In the genomic region with DNA sequence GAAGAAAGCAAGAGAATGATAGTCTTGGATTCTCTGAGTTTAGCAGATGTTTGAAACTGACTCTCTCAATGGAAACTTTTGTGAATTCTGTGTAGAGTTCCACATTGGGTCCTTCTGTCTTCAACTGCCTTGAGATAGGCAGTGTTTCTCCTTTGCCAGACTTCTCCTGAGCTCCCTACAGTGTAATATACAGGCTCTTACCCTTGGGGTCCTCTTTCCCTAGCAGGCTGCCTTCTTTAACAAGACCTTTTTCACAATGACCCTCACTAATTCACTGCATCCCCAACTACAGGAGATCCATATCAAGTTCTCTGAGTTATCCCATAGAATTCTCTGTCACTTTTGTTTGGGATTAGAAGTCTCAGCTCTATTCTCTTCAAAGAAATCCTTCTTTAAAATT, we compare ENCODE assay signal across 3 cellular contexts.
TF ChIP-seq lines count a peak whose summit lies in the region.

No MANE protein-coding gene starts in this region.

TF ChIP-seq in GM23338, 12 proteins besides CTCF, POLR2A, EP300 and RAD21:
- TF ChIP-seq EZH2phosphoT487 (IDR thresholded peaks at IDR 0.05; ENCODE audit: unreplicated experiment) = no peak
- TF ChIP-seq, protein P1, sequence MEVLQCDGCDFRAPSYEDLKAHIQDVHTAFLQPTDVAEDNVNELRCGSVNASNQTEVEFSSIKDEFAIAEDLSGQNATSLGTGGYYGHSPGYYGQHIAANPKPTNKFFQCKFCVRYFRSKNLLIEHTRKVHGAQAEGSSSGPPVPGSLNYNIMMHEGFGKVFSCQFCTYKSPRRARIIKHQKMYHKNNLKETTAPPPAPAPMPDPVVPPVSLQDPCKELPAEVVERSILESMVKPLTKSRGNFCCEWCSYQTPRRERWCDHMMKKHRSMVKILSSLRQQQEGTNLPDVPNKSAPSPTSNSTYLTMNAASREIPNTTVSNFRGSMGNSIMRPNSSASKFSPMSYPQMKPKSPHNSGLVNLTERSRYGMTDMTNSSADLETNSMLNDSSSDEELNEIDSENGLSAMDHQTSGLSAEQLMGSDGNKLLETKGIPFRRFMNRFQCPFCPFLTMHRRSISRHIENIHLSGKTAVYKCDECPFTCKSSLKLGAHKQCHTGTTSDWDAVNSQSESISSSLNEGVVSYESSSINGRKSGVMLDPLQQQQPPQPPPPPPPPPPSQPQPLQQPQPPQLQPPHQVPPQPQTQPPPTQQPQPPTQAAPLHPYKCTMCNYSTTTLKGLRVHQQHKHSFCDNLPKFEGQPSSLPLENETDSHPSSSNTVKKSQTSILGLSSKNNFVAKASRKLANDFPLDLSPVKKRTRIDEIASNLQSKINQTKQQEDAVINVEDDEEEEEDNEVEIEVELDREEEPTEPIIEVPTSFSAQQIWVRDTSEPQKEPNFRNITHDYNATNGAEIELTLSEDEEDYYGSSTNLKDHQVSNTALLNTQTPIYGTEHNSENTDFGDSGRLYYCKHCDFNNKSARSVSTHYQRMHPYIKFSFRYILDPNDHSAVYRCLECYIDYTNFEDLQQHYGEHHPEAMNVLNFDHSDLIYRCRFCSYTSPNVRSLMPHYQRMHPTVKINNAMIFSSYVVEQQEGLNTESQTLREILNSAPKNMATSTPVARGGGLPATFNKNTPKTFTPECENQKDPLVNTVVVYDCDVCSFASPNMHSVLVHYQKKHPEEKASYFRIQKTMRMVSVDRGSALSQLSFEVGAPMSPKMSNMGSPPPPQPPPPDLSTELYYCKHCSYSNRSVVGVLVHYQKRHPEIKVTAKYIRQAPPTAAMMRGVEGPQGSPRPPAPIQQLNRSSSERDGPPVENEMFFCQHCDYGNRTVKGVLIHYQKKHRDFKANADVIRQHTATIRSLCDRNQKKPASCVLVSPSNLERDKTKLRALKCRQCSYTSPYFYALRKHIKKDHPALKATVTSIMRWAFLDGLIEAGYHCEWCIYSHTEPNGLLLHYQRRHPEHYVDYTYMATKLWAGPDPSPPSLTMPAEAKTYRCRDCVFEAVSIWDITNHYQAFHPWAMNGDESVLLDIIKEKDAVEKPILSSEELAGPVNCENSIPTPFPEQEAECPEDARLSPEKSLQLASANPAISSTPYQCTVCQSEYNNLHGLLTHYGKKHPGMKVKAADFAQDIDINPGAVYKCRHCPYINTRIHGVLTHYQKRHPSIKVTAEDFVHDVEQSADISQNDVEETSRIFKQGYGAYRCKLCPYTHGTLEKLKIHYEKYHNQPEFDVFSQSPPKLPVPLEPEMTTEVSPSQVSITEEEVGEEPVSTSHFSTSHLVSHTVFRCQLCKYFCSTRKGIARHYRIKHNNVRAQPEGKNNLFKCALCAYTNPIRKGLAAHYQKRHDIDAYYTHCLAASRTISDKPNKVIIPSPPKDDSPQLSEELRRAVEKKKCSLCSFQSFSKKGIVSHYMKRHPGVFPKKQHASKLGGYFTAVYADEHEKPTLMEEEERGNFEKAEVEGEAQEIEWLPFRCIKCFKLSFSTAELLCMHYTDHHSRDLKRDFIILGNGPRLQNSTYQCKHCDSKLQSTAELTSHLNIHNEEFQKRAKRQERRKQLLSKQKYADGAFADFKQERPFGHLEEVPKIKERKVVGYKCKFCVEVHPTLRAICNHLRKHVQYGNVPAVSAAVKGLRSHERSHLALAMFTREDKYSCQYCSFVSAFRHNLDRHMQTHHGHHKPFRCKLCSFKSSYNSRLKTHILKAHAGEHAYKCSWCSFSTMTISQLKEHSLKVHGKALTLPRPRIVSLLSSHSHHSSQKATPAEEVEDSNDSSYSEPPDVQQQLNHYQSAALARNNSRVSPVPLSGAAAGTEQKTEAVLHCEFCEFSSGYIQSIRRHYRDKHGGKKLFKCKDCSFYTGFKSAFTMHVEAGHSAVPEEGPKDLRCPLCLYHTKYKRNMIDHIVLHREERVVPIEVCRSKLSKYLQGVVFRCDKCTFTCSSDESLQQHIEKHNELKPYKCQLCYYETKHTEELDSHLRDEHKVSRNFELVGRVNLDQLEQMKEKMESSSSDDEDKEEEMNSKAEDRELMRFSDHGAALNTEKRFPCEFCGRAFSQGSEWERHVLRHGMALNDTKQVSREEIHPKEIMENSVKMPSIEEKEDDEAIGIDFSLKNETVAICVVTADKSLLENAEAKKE (CRISPR knock-in tag; IDR thresholded peaks at IDR 0.05) = 0 out of 2 replicates have a peak, but pooled peaks have one; percentile 13

TF ChIP-seq in WTC11, 78 proteins besides CTCF, POLR2A, EP300 and RAD21:
- TF ChIP-seq, protein P2, sequence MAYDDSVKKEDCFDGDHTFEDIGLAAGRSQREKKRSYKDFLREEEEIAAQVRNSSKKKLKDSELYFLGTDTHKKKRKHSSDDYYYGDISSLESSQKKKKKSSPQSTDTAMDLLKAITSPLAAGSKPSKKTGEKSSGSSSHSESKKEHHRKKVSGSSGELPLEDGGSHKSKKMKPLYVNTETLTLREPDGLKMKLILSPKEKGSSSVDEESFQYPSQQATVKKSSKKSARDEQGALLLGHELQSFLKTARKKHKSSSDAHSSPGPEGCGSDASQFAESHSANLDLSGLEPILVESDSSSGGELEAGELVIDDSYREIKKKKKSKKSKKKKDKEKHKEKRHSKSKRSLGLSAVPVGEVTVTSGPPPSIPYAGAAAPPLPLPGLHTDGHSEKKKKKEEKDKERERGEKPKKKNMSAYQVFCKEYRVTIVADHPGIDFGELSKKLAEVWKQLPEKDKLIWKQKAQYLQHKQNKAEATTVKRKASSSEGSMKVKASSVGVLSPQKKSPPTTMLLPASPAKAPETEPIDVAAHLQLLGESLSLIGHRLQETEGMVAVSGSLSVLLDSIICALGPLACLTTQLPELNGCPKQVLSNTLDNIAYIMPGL (CRISPR knock-in tag; IDR thresholded peaks at IDR 0.05) = no peak
- TF ChIP-seq, protein P3, sequence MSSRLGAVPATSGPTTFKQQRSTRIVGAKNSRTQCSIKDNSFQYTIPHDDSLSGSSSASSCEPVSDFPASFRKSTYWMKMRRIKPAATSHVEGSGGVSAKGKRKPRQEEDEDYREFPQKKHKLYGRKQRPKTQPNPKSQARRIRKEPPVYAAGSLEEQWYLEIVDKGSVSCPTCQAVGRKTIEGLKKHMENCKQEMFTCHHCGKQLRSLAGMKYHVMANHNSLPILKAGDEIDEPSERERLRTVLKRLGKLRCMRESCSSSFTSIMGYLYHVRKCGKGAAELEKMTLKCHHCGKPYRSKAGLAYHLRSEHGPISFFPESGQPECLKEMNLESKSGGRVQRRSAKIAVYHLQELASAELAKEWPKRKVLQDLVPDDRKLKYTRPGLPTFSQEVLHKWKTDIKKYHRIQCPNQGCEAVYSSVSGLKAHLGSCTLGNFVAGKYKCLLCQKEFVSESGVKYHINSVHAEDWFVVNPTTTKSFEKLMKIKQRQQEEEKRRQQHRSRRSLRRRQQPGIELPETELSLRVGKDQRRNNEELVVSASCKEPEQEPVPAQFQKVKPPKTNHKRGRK (CRISPR knock-in tag; IDR thresholded peaks at IDR 0.05; ENCODE audit: borderline replicate concordance) = no peak
- TF ChIP-seq, protein P4, sequence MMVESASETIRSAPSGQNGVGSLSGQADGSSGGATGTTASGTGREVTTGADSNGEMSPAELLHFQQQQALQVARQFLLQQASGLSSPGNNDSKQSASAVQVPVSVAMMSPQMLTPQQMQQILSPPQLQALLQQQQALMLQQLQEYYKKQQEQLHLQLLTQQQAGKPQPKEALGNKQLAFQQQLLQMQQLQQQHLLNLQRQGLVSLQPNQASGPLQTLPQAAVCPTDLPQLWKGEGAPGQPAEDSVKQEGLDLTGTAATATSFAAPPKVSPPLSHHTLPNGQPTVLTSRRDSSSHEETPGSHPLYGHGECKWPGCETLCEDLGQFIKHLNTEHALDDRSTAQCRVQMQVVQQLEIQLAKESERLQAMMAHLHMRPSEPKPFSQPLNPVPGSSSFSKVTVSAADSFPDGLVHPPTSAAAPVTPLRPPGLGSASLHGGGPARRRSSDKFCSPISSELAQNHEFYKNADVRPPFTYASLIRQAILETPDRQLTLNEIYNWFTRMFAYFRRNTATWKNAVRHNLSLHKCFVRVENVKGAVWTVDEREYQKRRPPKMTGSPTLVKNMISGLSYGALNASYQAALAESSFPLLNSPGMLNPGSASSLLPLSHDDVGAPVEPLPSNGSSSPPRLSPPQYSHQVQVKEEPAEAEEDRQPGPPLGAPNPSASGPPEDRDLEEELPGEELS (CRISPR knock-in tag; IDR thresholded peaks at IDR 0.05) = no peak
- TF ChIP-seq ATF1 (CRISPR knock-in tag; IDR thresholded peaks at IDR 0.05) = no peak
- TF ChIP-seq, protein P5, sequence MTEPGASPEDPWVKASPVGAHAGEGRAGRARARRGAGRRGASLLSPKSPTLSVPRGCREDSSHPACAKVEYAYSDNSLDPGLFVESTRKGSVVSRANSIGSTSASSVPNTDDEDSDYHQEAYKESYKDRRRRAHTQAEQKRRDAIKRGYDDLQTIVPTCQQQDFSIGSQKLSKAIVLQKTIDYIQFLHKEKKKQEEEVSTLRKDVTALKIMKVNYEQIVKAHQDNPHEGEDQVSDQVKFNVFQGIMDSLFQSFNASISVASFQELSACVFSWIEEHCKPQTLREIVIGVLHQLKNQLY (CRISPR knock-in tag; IDR thresholded peaks at IDR 0.05) = no peak
- no peak for TF ChIP-seq OVOL2 (CRISPR knock-in tag; IDR thresholded peaks at IDR 0.05; ENCODE audit: borderline replicate concordance)
- no peak for TF ChIP-seq TEAD1 (CRISPR knock-in tag; IDR thresholded peaks at IDR 0.05)
- TF ChIP-seq CBFB (CRISPR knock-in tag; IDR thresholded peaks at IDR 0.05; ENCODE audit: low read depth) = no peak
- TF ChIP-seq, protein P6, sequence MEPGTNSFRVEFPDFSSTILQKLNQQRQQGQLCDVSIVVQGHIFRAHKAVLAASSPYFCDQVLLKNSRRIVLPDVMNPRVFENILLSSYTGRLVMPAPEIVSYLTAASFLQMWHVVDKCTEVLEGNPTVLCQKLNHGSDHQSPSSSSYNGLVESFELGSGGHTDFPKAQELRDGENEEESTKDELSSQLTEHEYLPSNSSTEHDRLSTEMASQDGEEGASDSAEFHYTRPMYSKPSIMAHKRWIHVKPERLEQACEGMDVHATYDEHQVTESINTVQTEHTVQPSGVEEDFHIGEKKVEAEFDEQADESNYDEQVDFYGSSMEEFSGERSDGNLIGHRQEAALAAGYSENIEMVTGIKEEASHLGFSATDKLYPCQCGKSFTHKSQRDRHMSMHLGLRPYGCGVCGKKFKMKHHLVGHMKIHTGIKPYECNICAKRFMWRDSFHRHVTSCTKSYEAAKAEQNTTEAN (CRISPR knock-in tag; IDR thresholded peaks at IDR 0.05) = no peak

TF ChIP-seq in H1, 55 proteins besides CTCF, POLR2A, EP300 and RAD21:
- no peak for TF ChIP-seq ZNF274 (IDR thresholded peaks at IDR 0.05; ENCODE audit: borderline replicate concordance, extremely low read depth, low read length)
- no peak for TF ChIP-seq RNF2 (IDR thresholded peaks at IDR 0.05; ENCODE audit: borderline replicate concordance, low read depth, low read length, missing control alignments, poor library complexity, severe bottlenecking)
- TF ChIP-seq CEBPB (IDR thresholded peaks at IDR 0.05; ENCODE audit: low read depth, low read length) = no peak
- no peak for TF ChIP-seq JUN (IDR thresholded peaks at IDR 0.05; ENCODE audit: low read depth, low read length)
- no peak for TF ChIP-seq CBX5 (IDR thresholded peaks at IDR 0.05; ENCODE audit: low read depth, low read length)
- TF ChIP-seq JUND (IDR thresholded peaks at IDR 0.05; ENCODE audit: low read length) = no peak
- TF ChIP-seq CREB1 (IDR thresholded peaks at IDR 0.05) = no peak
- no peak for TF ChIP-seq TBP (IDR thresholded peaks at IDR 0.05; ENCODE audit: low read depth, low read length)
- no peak for TF ChIP-seq CHD2 (IDR thresholded peaks at IDR 0.05; ENCODE audit: low read length)
- TF ChIP-seq RBBP5 (IDR thresholded peaks at IDR 0.05; ENCODE audit: borderline replicate concordance, low read depth, low read length) = no peak
- TF ChIP-seq SUZ12 (IDR thresholded peaks at IDR 0.05; ENCODE audit: low read length) = no peak
- no peak for TF ChIP-seq SP2 (IDR thresholded peaks at IDR 0.05; ENCODE audit: low read length)
- TF ChIP-seq PHF8 (conservative IDR thresholded peaks at IDR 0.05; ENCODE audit: low read depth, low read length) = no peak
- TF ChIP-seq SAP30 (IDR thresholded peaks at IDR 0.05; ENCODE audit: insufficient read depth, insufficient replicate concordance, low read length) = no peak
- TF ChIP-seq, protein P7, sequence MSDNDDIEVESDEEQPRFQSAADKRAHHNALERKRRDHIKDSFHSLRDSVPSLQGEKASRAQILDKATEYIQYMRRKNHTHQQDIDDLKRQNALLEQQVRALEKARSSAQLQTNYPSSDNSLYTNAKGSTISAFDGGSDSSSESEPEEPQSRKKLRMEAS (IDR thresholded peaks at IDR 0.05) = no peak
- TF ChIP-seq SRF (IDR thresholded peaks at IDR 0.05; ENCODE audit: low read depth, low read length) = no peak
- TF ChIP-seq BRCA1 (IDR thresholded peaks at IDR 0.05; ENCODE audit: low read depth, low read length) = no peak
TF ChIP-seq in H1: peak in this region for 0.
